Comparison of ENCODE assay signal across 10 cellular contexts in genomic region chr9:133357656-133358055, GRCh38. TPM values are rescaled to one million over a fixed set of nuclear protein-coding genes. Genes with fewer than 3 reads are reported as not detected.
DNase-seq lines count a peak whose midpoint lies in the region; ATAC-seq and TF ChIP-seq lines count a peak whose summit lies in the region.
"Had no signal": no experiment of that assay in that cellular context is flagged by ENCODE, and none has a peak within 500 bp of the region (broad histone marks: within the 10 kb centered on the region; RNA-seq: fewer than 3 reads in every experiment).

No MANE protein-coding gene starts in this region.

- H3K9ac ChIP-seq in neural cell (ENCODE audit: low read length): peak overlapping the region; percentile 80

- no peaks in the 10 kb centered on the region for H3K27me3 ChIP-seq in neural cell (ENCODE audit: insufficient read depth, low read depth, low read length)

- CTCF ChIA-PET in Calu3 (lab: Charles Lee): no interaction called here

- H2AFZ ChIP-seq in neural cell (ENCODE audit: low read depth, low read length): no peak overlapping the region

- intact Hi-C loops in Calu3 (cut with micrococcal nuclease; ENCODE audit: unreplicated experiment) (loop anchor here (2.0 kb wide), 1 partner anchor 17 kb away; no protein-coding TSS in a partner anchor), sciatic nerve (cut with DNase I) (no loop called here)

- H3K36me3 Mint-ChIP-seq in Calu3 (ENCODE audit: insufficient read depth, unreplicated experiment): peaks cover 72% of the 10 kb centered on the region
- peaks cover 9% of the 10 kb centered on the region for H3K36me3 Mint-ChIP-seq in chondrocyte (ENCODE audit: low read depth)

- H3K9me2 ChIP-seq in neural cell (ENCODE audit: insufficient read depth, low read length): no peaks in the 10 kb centered on the region

- peaks cover 16% of the 10 kb centered on the region for H3K79me2 ChIP-seq in neural cell (replicated peaks; ENCODE audit: insufficient read depth, low read length)

- peak overlapping the region; percentile 87 for H3K4me3 ChIP-seq in LNCaP clone FGC (ENCODE audit: low read depth, low read length)
- H3K4me3 ChIP-seq in neural cell (ENCODE audit: low read length): peak overlapping the region; percentile 95
- H3K4me3 ChIP-seq: mucosa of descending colon had no signal

- H3K4me3 Mint-ChIP-seq in Calu3 (ENCODE audit: low read depth, unreplicated experiment) (peak overlapping the region; percentile 78), chondrocyte (ENCODE audit: unreplicated experiment) (peak overlapping the region; percentile 85)

- BruUV-seq in Calu3 (replicated peaks; lab: Mats Ljungman, UMichigan): no TSS peak

- H3K9me3 ChIP-seq in neural cell (ENCODE audit: low read length): no peaks in the 10 kb centered on the region
- H3K9me3 ChIP-seq: mucosa of descending colon had no signal

- peak overlapping the region; percentile 80 for H3K4me2 ChIP-seq in neural cell (ENCODE audit: low read length)

- H3K27ac ChIP-seq in neural cell (ENCODE audit: low read length): no peak overlapping the region

- H3F3A ChIP-seq in neural cell (ENCODE audit: insufficient read depth, low read length, poor library complexity, severe bottlenecking): no peaks in the 10 kb centered on the region

- H3K27ac Mint-ChIP-seq in Calu3 (ENCODE audit: unreplicated experiment): no peak overlapping the region
- no peak overlapping the region for H3K27ac Mint-ChIP-seq in chondrocyte (ENCODE audit: unreplicated experiment)

- H3K4me1 Mint-ChIP-seq in Calu3 (ENCODE audit: low read depth, unreplicated experiment): peaks cover 23% of the 10 kb centered on the region
- H3K4me1 Mint-ChIP-seq in chondrocyte (ENCODE audit: low read depth): peaks cover 26% of the 10 kb centered on the region

- TF ChIP-seq CTCF in Calu3 (IDR thresholded peaks at IDR 0.05; ENCODE audit: unreplicated experiment) (no peak), LNCaP clone FGC (IDR thresholded peaks at IDR 0.05; ENCODE audit: control insufficient read depth, extremely low read depth, insufficient read depth) (no peak), chondrocyte (IDR thresholded peaks at IDR 0.05) (no peak), neural cell (IDR thresholded peaks at IDR 0.05; ENCODE audit: poor library complexity, severe bottlenecking) (no peak)

- H3K9me3 Mint-ChIP-seq in Calu3 (ENCODE audit: low read depth, unreplicated experiment): no peaks in the 10 kb centered on the region
- H3K9me3 Mint-ChIP-seq in chondrocyte (ENCODE audit: low read depth): no peaks in the 10 kb centered on the region

- no peak for TF ChIP-seq EP300 in neural cell (conservative IDR thresholded peaks at IDR 0.05; ENCODE audit: poor library complexity, severe bottlenecking)

- H3K36me3 ChIP-seq in neural cell (ENCODE audit: insufficient read depth, low read length): no peaks in the 10 kb centered on the region

- TF ChIP-seq RAD21 in neural cell (conservative IDR thresholded peaks at IDR 0.05): no peak

- no peaks in the 10 kb centered on the region for H3K27me3 Mint-ChIP-seq in Calu3 (ENCODE audit: unreplicated experiment)
- no peaks in the 10 kb centered on the region for H3K27me3 Mint-ChIP-seq in chondrocyte (ENCODE audit: low read depth)

- DNase-seq in Calu3: no peak
- DNase-seq in LNCaP clone FGC (ENCODE audit: low read depth): no peak
- no peak for DNase-seq in chondrocyte (ENCODE audit: low spot score)
- no peak for DNase-seq in sciatic nerve (ENCODE audit: low spot score)
- DNase-seq: activated effector memory CD4-positive, alpha-beta T cell treated with anti-CD3 and anti-CD28 coated beads, Interleukin-2, amount 50 U/mL, for 16 hours; NCI-H2081 had no signal

- no peaks in the 10 kb centered on the region for H4K20me1 ChIP-seq in neural cell (ENCODE audit: insufficient read depth)

- ATAC-seq in GM21447 (IDR thresholded peaks at IDR 0.05; ENCODE audit: unreplicated experiment): no peak
- no peak for ATAC-seq in HG03135 (IDR thresholded peaks at IDR 0.05; ENCODE audit: unreplicated experiment)
- no peak for ATAC-seq in sciatic nerve
- ATAC-seq: mucosa of descending colon had no signal

TF ChIP-seq in neural cell, 6 proteins besides CTCF, POLR2A, EP300 and RAD21:
- TF ChIP-seq REST (IDR thresholded peaks at IDR 0.05; ENCODE audit: borderline replicate concordance) (no peak), SMC3 (conservative IDR thresholded peaks at IDR 0.05; ENCODE audit: poor library complexity) (no peak), POLR2AphosphoS5 (IDR thresholded peaks at IDR 0.05) (no peak)

RNA-seq across cellular contexts. Expression of gene SURF2, which starts 1.3 kb away (rescaled TPM):
- total RNA-seq in Calu3 (2022): 20.6 and 22.9 TPM in 2 replicates
- total RNA-seq in chondrocyte: 12.5 to 13.3 TPM (median 13.2 TPM) in 3 replicates
- polyA plus RNA-seq in neural cell: 36.4 and 40.6 TPM in 2 replicates
- polyA minus RNA-seq in neural cell: 29.0 and 32.3 TPM in 2 replicates
- total RNA-seq in sciatic nerve: 13.6 TPM

RNA-seq across cellular contexts. Expression of gene SURF1, which starts 1.4 kb away (rescaled TPM):
- 47.9 and 50.9 TPM in 2 replicates for total RNA-seq in Calu3 (2022)
- total RNA-seq in chondrocyte: 27.2 to 31.3 TPM (median 31.0 TPM) in 3 replicates
- polyA plus RNA-seq in neural cell: 32.3 and 37.8 TPM in 2 replicates
- 26.8 and 27.2 TPM in 2 replicates for polyA minus RNA-seq in neural cell
- total RNA-seq in sciatic nerve: 40.9 TPM

RNA-seq across cellular contexts. Expression of gene RPL7A, which starts 9.6 kb away (rescaled TPM):
- total RNA-seq in Calu3 (2022) (835 and 904 TPM in 2 replicates), chondrocyte (1,095 to 1,183 TPM (median 1,126 TPM) in 3 replicates), sciatic nerve (1,196 TPM)
- 1,931 and 1,987 TPM in 2 replicates for polyA plus RNA-seq in neural cell
- 671 and 691 TPM in 2 replicates for polyA minus RNA-seq in neural cell

RNA-seq across cellular contexts. Expression of gene MED22, which starts 9.7 kb away (rescaled TPM):
- total RNA-seq in Calu3 (2022): 24.4 and 27.6 TPM in 2 replicates
- 24.6 to 27.8 TPM (median 26.0 TPM) in 3 replicates for total RNA-seq in chondrocyte
- 57.5 and 62.5 TPM in 2 replicates for polyA plus RNA-seq in neural cell
- 25.3 and 32.6 TPM in 2 replicates for polyA minus RNA-seq in neural cell
- 36.2 TPM for total RNA-seq in sciatic nerve

RNA-seq across cellular contexts. Expression of gene SURF4, which starts 18.2 kb away (rescaled TPM):
- 128 and 129 TPM in 2 replicates for total RNA-seq in Calu3 (2022)
- total RNA-seq in chondrocyte: 242 to 285 TPM (median 243 TPM) in 3 replicates
- polyA plus RNA-seq in neural cell: 65.2 and 78.3 TPM in 2 replicates
- polyA minus RNA-seq in neural cell: 85.9 and 95.2 TPM in 2 replicates
- 91.3 TPM for total RNA-seq in sciatic nerve
